In genomic region chr2:196245746-196246145, GRCh38 we compare ENCODE assay signal across 23 cellular contexts.
DNase-seq lines count a peak whose midpoint lies in the region; ATAC-seq, FAIRE-seq and TF ChIP-seq lines count a peak whose summit lies in the region.
"Had no signal": no experiment of that assay in that cellular context is flagged by ENCODE, and none has a peak within 500 bp of the region (broad histone marks: within the 10 kb centered on the region; RNA-seq: fewer than 3 reads in every experiment).

No MANE protein-coding gene starts in this region.

- H3K36me3 Mint-ChIP-seq in CD4-positive, alpha-beta T cell (ENCODE audit: low read depth) = no peaks in the 10 kb centered on the region
- H3K36me3 Mint-ChIP-seq in IgD-negative memory B cell = peaks cover 2% of the 10 kb centered on the region
- H3K36me3 Mint-ChIP-seq in naive thymus-derived CD4-positive, alpha-beta T cell = peaks cover 0 to 8% (median 0%) of the 10 kb centered on the region in 5 donors
- H3K36me3 Mint-ChIP-seq: activated CD4-positive, alpha-beta memory T cell treated with anti-CD3 and anti-CD28 coated beads for 36 hours; T-cell had no signal

- H3K4me1 ChIP-seq in H1 (replicated peaks in 1 of 4; ENCODE audit: control insufficient read depth in 3 of 4, insufficient read depth in 4 of 4, low read length in 3 of 4) = no peaks in the 10 kb centered on the region
- peaks cover 35 to 51% of the 10 kb centered on the region in 2 donors for H3K4me1 ChIP-seq in naive thymus-derived CD4-positive, alpha-beta T cell (ENCODE audit: control insufficient read depth in 2 of 2, insufficient read depth in 2 of 2, low read length in 2 of 2)

- no peaks in the 10 kb centered on the region for H3K36me3 ChIP-seq in H1 (ENCODE audit: control insufficient read depth in 2 of 4, insufficient read depth in 4 of 4, low read length in 3 of 4)
- no peaks in the 10 kb centered on the region for H3K36me3 ChIP-seq in naive thymus-derived CD4-positive, alpha-beta T cell (ENCODE audit: control insufficient read depth in 2 of 3, insufficient read depth in 3 of 3, low read length in 3 of 3)
- H3K36me3 ChIP-seq: spleen, upper lobe of right lung, WERI-Rb-1 had no signal

- no peak overlapping the region for H4K91ac ChIP-seq in H1 (replicated peaks; ENCODE audit: insufficient read length, low read length)

- no peak overlapping the region for H3K4me3 ChIP-seq in H1 (ENCODE audit: extremely low read depth in 1 of 4, insufficient read depth in 2 of 4, low read depth in 3 of 4, low read length in 4 of 4)
- no peak overlapping the region for H3K4me3 ChIP-seq in naive thymus-derived CD4-positive, alpha-beta T cell (ENCODE audit: low read length)
- H3K4me3 ChIP-seq: mucosa of descending colon, spleen, upper lobe of right lung had no signal

- H3K4me3 Mint-ChIP-seq in CD4-positive, alpha-beta T cell = no peak overlapping the region
- no peak overlapping the region for H3K4me3 Mint-ChIP-seq in IgD-negative memory B cell
- H3K4me3 Mint-ChIP-seq in naive thymus-derived CD4-positive, alpha-beta T cell = no peak overlapping the region
- H3K4me3 Mint-ChIP-seq: activated CD4-positive, alpha-beta memory T cell treated with anti-CD3 and anti-CD28 coated beads for 36 hours; central memory CD8-positive, alpha-beta T cell; T-cell had no signal

- no peak overlapping the region for H2AK5ac ChIP-seq in H1 (ENCODE audit: low read depth, low read length)

- no peak for FAIRE-seq in H1 (lab: Jason Lieb, UNC)
- no peak for FAIRE-seq in RCC 7860 (lab: Jason Lieb, UNC)
- FAIRE-seq: HTR-8/SVneo had no signal

- H3K23me2 ChIP-seq in H1 (ENCODE audit: low read depth, low read length) = no peaks in the 10 kb centered on the region; the same call in 1 of the 2 replicates

- H2BK12ac ChIP-seq in H1 (ENCODE audit: low read depth, low read length) = 0 out of 2 replicates have a peak overlapping the region, but pooled peaks have one; percentile 55

- no peak overlapping the region for H3K27ac ChIP-seq in CD4-positive, alpha-beta T cell (ENCODE audit: low read depth, low read length)
- H3K27ac ChIP-seq in H1 (ENCODE audit: low read depth, low read length) = no peak overlapping the region
- no peak overlapping the region for H3K27ac ChIP-seq in naive thymus-derived CD4-positive, alpha-beta T cell (ENCODE audit: low read depth, low read length)
- H3K27ac ChIP-seq: upper lobe of right lung, WERI-Rb-1 had no signal

- no peak for DNase-seq in CD4-positive, alpha-beta T cell
- no peak for DNase-seq in H1 (ENCODE audit: low read depth in 1 of 2, low spot score in 2 of 2)
- DNase-seq in naive thymus-derived CD4-positive, alpha-beta T cell = no peak
- DNase-seq in T1000 (lab: John Stamatoyannopoulos, UW) = no peak
- no peak for DNase-seq in RCC 7860 (ENCODE audit: low spot score)
- DNase-seq in germinal center (ENCODE audit: low spot score) = no peak
- DNase-seq: activated CD4-positive, alpha-beta memory T cell treated with anti-CD3 and anti-CD28 coated beads for 36 hours; anterior cingulate cortex; DMS79 treated with DMSO at 0.1 percent for 48 hours; HCEC 1CT; mucosa of descending colon; NCI-H526; spleen; stimulated activated CD4-positive, alpha-beta T cell treated with anti-CD3 and anti-CD28 coated beads, Interleukin-4, amount 100 ng/mL, for 24 hours; T-cell; upper lobe of right lung; WERI-Rb-1 had no signal

- H4K5ac ChIP-seq in H1 (ENCODE audit: insufficient read length, low read depth, low read length) = no peak overlapping the region

- POLR2A ChIA-PET in CD4-positive, alpha-beta T cell (lab: Charles Lee) = interaction anchor here (7.0 kb wide), 1 partner anchor 14 kb away, joined by 72 read pairs; no protein-coding TSS in a partner anchor
- POLR2A ChIA-PET in H1 (lab: Charles Lee; ENCODE audit: partially characterized antibody) = no interaction called here
- POLR2A ChIA-PET in naive thymus-derived CD4-positive, alpha-beta T cell (lab: Charles Lee) = interaction anchor here (0.6 to 13.6 kb wide), 10 partner anchors 11 to 84 kb away, joined by 3 to 215 read pairs (median 3); no protein-coding TSS in a partner anchor

- no peak overlapping the region for H4K8ac ChIP-seq in H1 (ENCODE audit: extremely low read depth, insufficient read depth, low read length)

- H3K4me1 Mint-ChIP-seq in CD4-positive, alpha-beta T cell (ENCODE audit: low read depth) = peaks cover 76% of the 10 kb centered on the region
- H3K4me1 Mint-ChIP-seq in IgD-negative memory B cell = peaks cover 44 to 62% (median 56%) of the 10 kb centered on the region in 3 donors
- peaks cover 63 to 84% (median 73%) of the 10 kb centered on the region in 7 donors for H3K4me1 Mint-ChIP-seq in naive thymus-derived CD4-positive, alpha-beta T cell

- H3K27me3 Mint-ChIP-seq in CD4-positive, alpha-beta T cell = no peaks in the 10 kb centered on the region
- H3K27me3 Mint-ChIP-seq in IgD-negative memory B cell = no peaks in the 10 kb centered on the region
- H3K27me3 Mint-ChIP-seq in naive thymus-derived CD4-positive, alpha-beta T cell = no peaks in the 10 kb centered on the region
- H3K27me3 Mint-ChIP-seq: activated CD4-positive, alpha-beta memory T cell treated with anti-CD3 and anti-CD28 coated beads for 36 hours; central memory CD8-positive, alpha-beta T cell; T-cell had no signal

- no peak overlapping the region for H2BK5ac ChIP-seq in H1 (ENCODE audit: low read depth, low read length)

- no peak overlapping the region for H2BK120ac ChIP-seq in H1 (replicated peaks; ENCODE audit: low read depth, low read length)

- no peak overlapping the region for H3K23ac ChIP-seq in H1 (ENCODE audit: insufficient read length)

- TF ChIP-seq RAD21 in H1 (IDR thresholded peaks at IDR 0.05 in 1 of 2, conservative IDR thresholded peaks at IDR 0.05 in 1 of 2; ENCODE audit: low read depth in 2 of 2, low read length in 2 of 2) = no peak

- no peak overlapping the region for H3K14ac ChIP-seq in H1 (ENCODE audit: insufficient read length)

- no peak overlapping the region for H3K4me2 ChIP-seq in H1 (ENCODE audit: insufficient read depth in 1 of 2, low read depth in 2 of 2, low read length in 2 of 2)

- H3K18ac ChIP-seq in H1 (ENCODE audit: extremely low read depth, low read length) = no peak overlapping the region

- peak overlapping the region; percentile 56 for H3K27ac Mint-ChIP-seq in CD4-positive, alpha-beta T cell
- peak overlapping the region in 2 of 3 donors; percentile 1 to 59 for H3K27ac Mint-ChIP-seq in IgD-negative memory B cell
- peak overlapping the region in 5 of 9 donors; percentile 0 to 85 (median 69) for H3K27ac Mint-ChIP-seq in naive thymus-derived CD4-positive, alpha-beta T cell
- H3K27ac Mint-ChIP-seq: activated CD4-positive, alpha-beta memory T cell treated with anti-CD3 and anti-CD28 coated beads for 36 hours had no signal

- no peak overlapping the region for H3K56ac ChIP-seq in H1 (replicated peaks; ENCODE audit: insufficient read length, low read depth, low read length)

- no peak for TF ChIP-seq POLR2A in H1 (IDR thresholded peaks at IDR 0.05; ENCODE audit: control extremely low read depth in 1 of 2, low read depth in 2 of 2, low read length in 2 of 2)

- H2AFZ ChIP-seq in H1 (ENCODE audit: low read length) = no peak overlapping the region

- H3K9me3 Mint-ChIP-seq in CD4-positive, alpha-beta T cell = no peaks in the 10 kb centered on the region
- H3K9me3 Mint-ChIP-seq in IgD-negative memory B cell = no peaks in the 10 kb centered on the region
- H3K9me3 Mint-ChIP-seq in naive thymus-derived CD4-positive, alpha-beta T cell = peaks cover 0 to 7% (median 0%) of the 10 kb centered on the region in 11 donors
- H3K9me3 Mint-ChIP-seq: activated CD4-positive, alpha-beta memory T cell treated with anti-CD3 and anti-CD28 coated beads for 36 hours; central memory CD8-positive, alpha-beta T cell; T-cell had no signal

- H4K20me1 ChIP-seq in H1 (replicated peaks in 1 of 2; ENCODE audit: control insufficient read depth in 1 of 2, insufficient read depth in 2 of 2, low read length in 2 of 2) = no peaks in the 10 kb centered on the region

- 89% methylated on average over 2 of the region's 2 CpGs; no CpG with 5 or more reads in 1 of the 2 experiments for whole genome bisulfite sequencing in H1 (ENCODE audit: extremely low coverage in 1 of 2, insufficient coverage in 1 of 2, insufficient read length in 1 of 2, insufficient replicate concordance in 2 of 2, low coverage in 1 of 2, low lambda C conversion rate in 2 of 2, missing lambda C conversion rate in 1 of 2), 2 experiments

- no peaks in the 10 kb centered on the region for H3K9me3 ChIP-seq in CD4-positive, alpha-beta T cell (ENCODE audit: control insufficient read depth, low read length)
- H3K9me3 ChIP-seq in H1 (ENCODE audit: insufficient read depth in 2 of 2, low read depth in 1 of 2, low read length in 1 of 2) = no peaks in the 10 kb centered on the region
- H3K9me3 ChIP-seq in naive thymus-derived CD4-positive, alpha-beta T cell (ENCODE audit: control insufficient read depth in 2 of 3, low read length in 3 of 3) = no peaks in the 10 kb centered on the region
- H3K9me3 ChIP-seq: mucosa of descending colon, spleen, upper lobe of right lung had no signal

- intact Hi-C loops in CD4-positive, alpha-beta T cell (cut with DNase I, micrococcal nuclease) = loop anchor here in 1 of 2 experiments (2.0 kb wide), 1 partner anchor 15 kb away; no protein-coding TSS in a partner anchor
- intact Hi-C loops in naive thymus-derived CD4-positive, alpha-beta T cell (cut with micrococcal nuclease) = no loop called here

- no peak for TF ChIP-seq EP300 in H1 (IDR thresholded peaks at IDR 0.05; ENCODE audit: borderline replicate concordance in 1 of 2, low read depth in 2 of 2, low read length in 2 of 2)

- H3K27me3 ChIP-seq in CD4-positive, alpha-beta T cell (ENCODE audit: control insufficient read depth, insufficient read depth, low read length) = no peaks in the 10 kb centered on the region
- no peaks in the 10 kb centered on the region for H3K27me3 ChIP-seq in H1 (replicated peaks in 1 of 4; ENCODE audit: control insufficient read depth in 3 of 4, extremely low read depth in 1 of 4, insufficient read depth in 3 of 4, low read length in 3 of 4)
- H3K27me3 ChIP-seq in naive thymus-derived CD4-positive, alpha-beta T cell (ENCODE audit: control insufficient read depth in 2 of 2, insufficient read depth in 2 of 2, low read length in 2 of 2) = no peaks in the 10 kb centered on the region
- H3K27me3 ChIP-seq: spleen, upper lobe of right lung had no signal

- no peak for ATAC-seq in CD4-positive, alpha-beta T cell (ENCODE audit: poor library complexity)
- no peak for ATAC-seq in naive thymus-derived CD4-positive, alpha-beta T cell
- no peak for ATAC-seq in GM21381 (IDR thresholded peaks at IDR 0.05; ENCODE audit: unreplicated experiment)
- ATAC-seq: left lobe of liver, Right ventricle myocardium inferior, T-cell, upper lobe of right lung had no signal

- no peak overlapping the region for H2BK15ac ChIP-seq in H1 (ENCODE audit: low read length)

- CTCF ChIA-PET in CD4-positive, alpha-beta T cell (lab: Charles Lee) = interaction anchor here (1.3 kb wide), 1 partner anchor 31 kb away, joined by 4 read pairs; no protein-coding TSS in a partner anchor
- CTCF ChIA-PET in H1 (lab: Charles Lee; ENCODE audit: partially characterized antibody) = interaction anchor here (0.6 to 1.3 kb wide), 4 partner anchors 15 to 1091 kb away, joined by 3 to 5 read pairs (median 4); no protein-coding TSS in a partner anchor
- CTCF ChIA-PET in naive thymus-derived CD4-positive, alpha-beta T cell (lab: Charles Lee) = interaction anchor here (0.7 to 1.4 kb wide), 3 partner anchors 8 to 51 kb away, joined by 3 to 6 read pairs (median 5); no protein-coding TSS in a partner anchor

- no peak overlapping the region for H2BK20ac ChIP-seq in H1 (ENCODE audit: low read length)

- H3K79me1 ChIP-seq in H1 (ENCODE audit: low read depth, low read length) = no peaks in the 10 kb centered on the region

- no peak for TF ChIP-seq CTCF in CD4-positive, alpha-beta T cell (IDR thresholded peaks at IDR 0.05)
- TF ChIP-seq CTCF in H1 (IDR thresholded peaks at IDR 0.05; ENCODE audit: control extremely low read depth in 1 of 3, insufficient read depth in 1 of 3, low read depth in 1 of 3, low read length in 3 of 3) = no peak

- H3K9ac ChIP-seq in H1 (replicated peaks in 1 of 4; ENCODE audit: extremely low read depth in 1 of 4, low read depth in 3 of 4, low read length in 3 of 4) = no peak overlapping the region

- no peaks in the 10 kb centered on the region for H3K79me2 ChIP-seq in H1 (ENCODE audit: control insufficient read depth in 1 of 2, insufficient read depth in 2 of 2, low read length in 2 of 2)

- H3K4ac ChIP-seq in H1 (replicated peaks; ENCODE audit: insufficient read length, low read depth, low read length) = no peak overlapping the region
